Comparison of ENCODE assay signal across 1 cellular context in the genomic region with DNA sequence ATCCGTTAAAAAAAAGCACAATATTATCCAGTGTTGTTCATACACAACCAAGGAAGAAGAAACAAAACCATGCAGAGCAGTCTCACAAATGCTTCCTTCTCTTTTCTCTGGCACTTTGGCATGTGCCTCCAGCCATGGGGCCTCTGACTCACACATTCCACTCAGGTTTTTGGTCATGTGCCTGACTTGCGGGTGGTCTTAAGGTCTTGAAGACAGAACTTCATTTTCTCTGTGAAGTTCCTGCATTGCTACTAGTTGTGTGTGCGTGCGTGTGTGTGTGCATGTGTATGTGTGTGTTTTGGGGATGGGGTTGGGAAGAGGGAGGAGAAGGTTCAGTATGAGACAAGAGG.
TF ChIP-seq lines count a peak whose summit lies in the region.

No MANE protein-coding gene starts in this region.

TF ChIP-seq in HCT116, 20 proteins besides CTCF, POLR2A, EP300 and RAD21 (continued from another document):
- TF ChIP-seq, protein P1, sequence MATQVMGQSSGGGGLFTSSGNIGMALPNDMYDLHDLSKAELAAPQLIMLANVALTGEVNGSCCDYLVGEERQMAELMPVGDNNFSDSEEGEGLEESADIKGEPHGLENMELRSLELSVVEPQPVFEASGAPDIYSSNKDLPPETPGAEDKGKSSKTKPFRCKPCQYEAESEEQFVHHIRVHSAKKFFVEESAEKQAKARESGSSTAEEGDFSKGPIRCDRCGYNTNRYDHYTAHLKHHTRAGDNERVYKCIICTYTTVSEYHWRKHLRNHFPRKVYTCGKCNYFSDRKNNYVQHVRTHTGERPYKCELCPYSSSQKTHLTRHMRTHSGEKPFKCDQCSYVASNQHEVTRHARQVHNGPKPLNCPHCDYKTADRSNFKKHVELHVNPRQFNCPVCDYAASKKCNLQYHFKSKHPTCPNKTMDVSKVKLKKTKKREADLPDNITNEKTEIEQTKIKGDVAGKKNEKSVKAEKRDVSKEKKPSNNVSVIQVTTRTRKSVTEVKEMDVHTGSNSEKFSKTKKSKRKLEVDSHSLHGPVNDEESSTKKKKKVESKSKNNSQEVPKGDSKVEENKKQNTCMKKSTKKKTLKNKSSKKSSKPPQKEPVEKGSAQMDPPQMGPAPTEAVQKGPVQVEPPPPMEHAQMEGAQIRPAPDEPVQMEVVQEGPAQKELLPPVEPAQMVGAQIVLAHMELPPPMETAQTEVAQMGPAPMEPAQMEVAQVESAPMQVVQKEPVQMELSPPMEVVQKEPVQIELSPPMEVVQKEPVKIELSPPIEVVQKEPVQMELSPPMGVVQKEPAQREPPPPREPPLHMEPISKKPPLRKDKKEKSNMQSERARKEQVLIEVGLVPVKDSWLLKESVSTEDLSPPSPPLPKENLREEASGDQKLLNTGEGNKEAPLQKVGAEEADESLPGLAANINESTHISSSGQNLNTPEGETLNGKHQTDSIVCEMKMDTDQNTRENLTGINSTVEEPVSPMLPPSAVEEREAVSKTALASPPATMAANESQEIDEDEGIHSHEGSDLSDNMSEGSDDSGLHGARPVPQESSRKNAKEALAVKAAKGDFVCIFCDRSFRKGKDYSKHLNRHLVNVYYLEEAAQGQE (IDR thresholded peaks at IDR 0.05; ENCODE audit: low read depth) = no peak
- TF ChIP-seq ZFX (IDR thresholded peaks at IDR 0.05) (no peak), FOSL1 (IDR thresholded peaks at IDR 0.05; ENCODE audit: low read depth) (peak; percentile 29; the same call in 1 of the 2 replicates), CEBPB (IDR thresholded peaks at IDR 0.05; ENCODE audit: low read depth) (peak; percentile 7; the same call in 1 of the 2 replicates), YY1 (IDR thresholded peaks at IDR 0.05; ENCODE audit: extremely low read depth, insufficient replicate concordance, low read depth, low read length) (no peak), EZH2phosphoT487 (IDR thresholded peaks at IDR 0.05; ENCODE audit: borderline replicate concordance) (no peak), CBX3 (IDR thresholded peaks at IDR 0.05; ENCODE audit: low read depth) (no peak), POLR2AphosphoS5 (IDR thresholded peaks at IDR 0.05; ENCODE audit: low read depth, low read length) (no peak)
- TF ChIP-seq, protein P2, sequence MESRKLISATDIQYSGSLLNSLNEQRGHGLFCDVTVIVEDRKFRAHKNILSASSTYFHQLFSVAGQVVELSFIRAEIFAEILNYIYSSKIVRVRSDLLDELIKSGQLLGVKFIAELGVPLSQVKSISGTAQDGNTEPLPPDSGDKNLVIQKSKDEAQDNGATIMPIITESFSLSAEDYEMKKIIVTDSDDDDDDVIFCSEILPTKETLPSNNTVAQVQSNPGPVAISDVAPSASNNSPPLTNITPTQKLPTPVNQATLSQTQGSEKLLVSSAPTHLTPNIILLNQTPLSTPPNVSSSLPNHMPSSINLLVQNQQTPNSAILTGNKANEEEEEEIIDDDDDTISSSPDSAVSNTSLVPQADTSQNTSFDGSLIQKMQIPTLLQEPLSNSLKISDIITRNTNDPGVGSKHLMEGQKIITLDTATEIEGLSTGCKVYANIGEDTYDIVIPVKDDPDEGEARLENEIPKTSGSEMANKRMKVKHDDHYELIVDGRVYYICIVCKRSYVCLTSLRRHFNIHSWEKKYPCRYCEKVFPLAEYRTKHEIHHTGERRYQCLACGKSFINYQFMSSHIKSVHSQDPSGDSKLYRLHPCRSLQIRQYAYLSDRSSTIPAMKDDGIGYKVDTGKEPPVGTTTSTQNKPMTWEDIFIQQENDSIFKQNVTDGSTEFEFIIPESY (IDR thresholded peaks at IDR 0.05; ENCODE audit: extremely low read depth, insufficient replicate concordance, low read length) = no peak
- TF ChIP-seq, protein P3, sequence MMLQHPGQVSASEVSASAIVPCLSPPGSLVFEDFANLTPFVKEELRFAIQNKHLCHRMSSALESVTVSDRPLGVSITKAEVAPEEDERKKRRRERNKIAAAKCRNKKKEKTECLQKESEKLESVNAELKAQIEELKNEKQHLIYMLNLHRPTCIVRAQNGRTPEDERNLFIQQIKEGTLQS (IDR thresholded peaks at IDR 0.05) = no peak
